ENCODE assay signal across 9 cellular contexts in the genomic region with DNA sequence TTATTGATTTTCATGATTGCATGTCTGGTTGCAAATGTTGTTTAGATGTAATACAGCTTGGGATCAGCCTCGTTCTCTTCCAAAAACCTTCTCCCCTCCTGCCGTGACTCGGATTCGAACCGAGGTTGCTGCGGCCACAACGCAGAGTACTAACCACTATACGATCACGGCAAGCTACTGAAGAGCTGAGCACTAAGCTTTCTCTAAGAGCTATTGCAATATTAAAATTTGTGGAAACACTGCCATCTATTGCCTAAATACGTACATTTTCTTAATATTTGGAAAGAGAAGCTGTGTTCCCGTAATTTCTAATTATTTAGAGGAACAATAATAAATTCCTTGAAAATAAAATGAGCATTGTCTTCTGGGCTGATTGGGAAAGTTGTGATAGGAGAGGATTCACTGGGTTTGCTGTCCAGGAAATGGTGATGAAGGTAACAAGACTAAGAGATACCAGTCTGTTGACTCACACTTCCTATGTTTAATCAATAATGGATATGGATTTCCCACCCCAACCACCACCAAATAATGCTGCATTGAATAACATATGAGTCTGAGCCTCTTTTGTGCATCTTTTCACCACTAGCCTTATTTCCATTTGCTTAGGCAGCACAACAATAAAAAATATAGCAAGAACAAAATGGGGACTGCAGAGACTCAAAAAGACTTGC.
DNase-seq lines count a peak whose midpoint lies in the region; ATAC-seq and TF ChIP-seq lines count a peak whose summit lies in the region.
"Had no signal": no experiment of that assay in that cellular context is flagged by ENCODE, and none has a peak within 500 bp of the region (broad histone marks: within the 10 kb centered on the region; RNA-seq: fewer than 3 reads in every experiment).

No MANE protein-coding gene starts in this region.

- 4 to 9% methylated on average over 11 of the region's 11 CpGs for WGBS in body of pancreas, 2 donors

- H3K36me3 ChIP-seq in body of pancreas (replicated peaks in 1 of 2; ENCODE audit: insufficient read depth in 1 of 2, low read depth in 2 of 2), result no peaks in the 10 kb centered on the region
- H3K36me3 ChIP-seq: neutrophil had no signal

- no peak overlapping the region for H3K4me3 Mint-ChIP-seq in activated T-helper 1 cell treated with anti-CD3 and anti-CD28 coated beads, Interleukin-12 subunit alpha, Interleukin-12 subunit beta, Interleukin-2, Interleukin-4 antibody, amounts not matched to agents 30 ng/mL and 10 ng/mL and 1 ng/mL, durations not matched to agents 14 hours and 24 hours and 36 hours

- TF ChIP-seq POLR2A in body of pancreas (IDR thresholded peaks at IDR 0.05), result no peak

- no peaks in the 10 kb centered on the region for H3K36me3 Mint-ChIP-seq in activated T-helper 1 cell treated with anti-CD3 and anti-CD28 coated beads, Interleukin-12 subunit alpha, Interleukin-12 subunit beta, Interleukin-2, Interleukin-4 antibody, amounts not matched to agents 30 ng/mL and 10 ng/mL and 1 ng/mL, durations not matched to agents 14 hours and 24 hours and 36 hours (ENCODE audit: low read depth)

- peaks cover 12% of the 10 kb centered on the region for H3K4me1 ChIP-seq in body of pancreas

- no peak overlapping the region for H3K4me3 ChIP-seq in body of pancreas

- H3K27ac ChIP-seq in body of pancreas, result no peak overlapping the region
- H3K27ac ChIP-seq: neutrophil had no signal

- ATAC-seq in body of pancreas (peak; percentile 77), left lobe of liver (peak; percentile 88)

- no peaks in the 10 kb centered on the region for H3K9me3 ChIP-seq in body of pancreas
- H3K9me3 ChIP-seq: neutrophil had no signal

- intact Hi-C loops in body of pancreas (cut with DNase I), result no loop called here
- intact Hi-C loops in activated T-helper 1 cell treated with anti-CD3 and anti-CD28 coated beads, Interleukin-12 subunit alpha, Interleukin-12 subunit beta, Interleukin-2, Interleukin-4 antibody, amounts not matched to agents 30 ng/mL and 10 ng/mL and 1 ng/mL, durations not matched to agents 14 hours and 24 hours and 36 hours (cut with micrococcal nuclease), result no loop called here

- H3K4me1 Mint-ChIP-seq in activated T-helper 1 cell treated with anti-CD3 and anti-CD28 coated beads, Interleukin-12 subunit alpha, Interleukin-12 subunit beta, Interleukin-2, Interleukin-4 antibody, amounts not matched to agents 30 ng/mL and 10 ng/mL and 1 ng/mL, durations not matched to agents 14 hours and 24 hours and 36 hours (ENCODE audit: low read depth), result no peaks in the 10 kb centered on the region

- DNase-seq in GM03348 (ENCODE audit: low spot score), result peak; percentile 41
- peak; percentile 38 for DNase-seq in NCI-H146 treated with DMSO at 0.1 percent for 48 hours (lab: John Stamatoyannopoulos, UW; ENCODE audit: unreplicated experiment)
- DNase-seq in body of pancreas, result peak; percentile 16 to 25 (median 20)
- DNase-seq in left lobe of liver (ENCODE audit: low spot score), result no peak
- no peak for DNase-seq in NK-92 (lab: John Stamatoyannopoulos, UW; ENCODE audit: unreplicated experiment)
- no peak for DNase-seq in NCI-H2029 (lab: John Stamatoyannopoulos, UW)
- no peak for DNase-seq in activated T-helper 1 cell treated with anti-CD3 and anti-CD28 coated beads, Interleukin-12 subunit alpha, Interleukin-12 subunit beta, Interleukin-2, Interleukin-4 antibody, amounts not matched to agents 30 ng/mL and 10 ng/mL and 1 ng/mL, durations not matched to agents 14 hours and 24 hours and 36 hours (ENCODE audit: low spot score)
- DNase-seq in mucosa of gallbladder (ENCODE audit: low spot score), result no peak

- H3K27ac Mint-ChIP-seq in activated T-helper 1 cell treated with anti-CD3 and anti-CD28 coated beads, Interleukin-12 subunit alpha, Interleukin-12 subunit beta, Interleukin-2, Interleukin-4 antibody, amounts not matched to agents 30 ng/mL and 10 ng/mL and 1 ng/mL, durations not matched to agents 14 hours and 24 hours and 36 hours, result no peak overlapping the region

- no peaks in the 10 kb centered on the region for H3K9me3 Mint-ChIP-seq in activated T-helper 1 cell treated with anti-CD3 and anti-CD28 coated beads, Interleukin-12 subunit alpha, Interleukin-12 subunit beta, Interleukin-2, Interleukin-4 antibody, amounts not matched to agents 30 ng/mL and 10 ng/mL and 1 ng/mL, durations not matched to agents 14 hours and 24 hours and 36 hours

- no peaks in the 10 kb centered on the region for H3K27me3 ChIP-seq in body of pancreas

- TF ChIP-seq CTCF in body of pancreas (IDR thresholded peaks at IDR 0.05), result peak in 6 of 7 experiments; percentile 20 to 55 (median 40)

- H3K27me3 Mint-ChIP-seq in activated T-helper 1 cell treated with anti-CD3 and anti-CD28 coated beads, Interleukin-12 subunit alpha, Interleukin-12 subunit beta, Interleukin-2, Interleukin-4 antibody, amounts not matched to agents 30 ng/mL and 10 ng/mL and 1 ng/mL, durations not matched to agents 14 hours and 24 hours and 36 hours (ENCODE audit: insufficient read depth), result peaks cover 11% of the 10 kb centered on the region

Comparison
In these comparisons a context has a peak if more than half of its experiments do, and no peak if none do; other contexts are left out.
1. DNase-seq: peak in GM03348 (single experiment), NCI-H146 treated with DMSO at 0.1 percent for 48 hours (single experiment) and body of pancreas (4 of 4); none in left lobe of liver (single experiment), NK-92 (single experiment), NCI-H2029 (single experiment), activated T-helper 1 cell treated with anti-CD3 and anti-CD28 coated beads, Interleukin-12 subunit alpha, Interleukin-12 subunit beta, Interleukin-2, Interleukin-4 antibody, amounts not matched to agents 30 ng/mL and 10 ng/mL and 1 ng/mL, durations not matched to agents 14 hours and 24 hours and 36 hours (single experiment) and mucosa of gallbladder (single experiment).